8 cellular contexts compared by ENCODE assay signal in genomic region chr1:54406339-54407181, GRCh38. TPM values are rescaled to one million over a fixed set of nuclear protein-coding genes. Genes with fewer than 3 reads are reported as not detected.
DNase-seq lines count a peak whose midpoint lies in the region; ATAC-seq and TF ChIP-seq lines count a peak whose summit lies in the region.

TSS of gene SSBP3 (minus strand) at chr1:54406394.

- ATAC-seq in HG02798 (IDR thresholded peaks at IDR 0.05; ENCODE audit: poor library complexity, unreplicated experiment) (peak; percentile 89), T-helper 17 cell (peak; percentile 94), left ventricle myocardium superior (peak; percentile 90)

- intact Hi-C loops in left ventricle myocardium superior (cut with micrococcal nuclease) = loop anchor here (5.0 to 10.0 kb wide), 2 partner anchors 81 to 282 kb away; no protein-coding TSS in a partner anchor
- intact Hi-C loops in uterus (cut with DNase I; ENCODE audit: low total_unique reads) = loop anchor here (2.0 to 5.0 kb wide), 2 partner anchors 82 to 134 kb away; no protein-coding TSS in a partner anchor

- H3K27me3 Mint-ChIP-seq in T-helper 17 cell = no peaks in the 10 kb centered on the region

- H3K27ac Mint-ChIP-seq in T-helper 17 cell = peak within 1 kb of the TSS; percentile 92

- peak within 1 kb of the TSS; percentile 57 to 97 for H3K4me3 ChIP-seq in uterus

- no peaks in the 10 kb centered on the region for H3K36me3 ChIP-seq in uterus

- H3K27me3 ChIP-seq in uterus = no peaks in the 10 kb centered on the region

- H3K27ac ChIP-seq in uterus = peak within 1 kb of the TSS; percentile 96 to 98

- H3K4me1 Mint-ChIP-seq in T-helper 17 cell = peaks cover 52% of the 10 kb centered on the region

- TF ChIP-seq CTCF in GM12873 (IDR thresholded peaks at IDR 0.05; ENCODE audit: insufficient read depth, low read depth, low read length, missing control alignments) = peak; percentile 15
- TF ChIP-seq CTCF in uterus (IDR thresholded peaks at IDR 0.05) = peak in 3 of 4 experiments; percentile 7 to 56 (median 46)

- H3K4me1 ChIP-seq in uterus = peaks cover 9 to 12% of the 10 kb centered on the region in 2 donors

- H3K36me3 Mint-ChIP-seq in T-helper 17 cell (ENCODE audit: low read depth) = peaks cover under 1% of the 10 kb centered on the region

- H3K4me3 Mint-ChIP-seq in T-helper 17 cell = peak within 1 kb of the TSS; percentile 93

- peak; percentile 98 for TF ChIP-seq POLR2A in uterus (IDR thresholded peaks at IDR 0.05)

- H3K9me3 ChIP-seq in T-helper 17 cell (ENCODE audit: control insufficient read depth, low read length, poor library complexity, severe bottlenecking) = no peaks in the 10 kb centered on the region
- H3K9me3 ChIP-seq in uterus = no peaks in the 10 kb centered on the region

- peak; percentile 93 for DNase-seq in NCI-H146 (lab: John Stamatoyannopoulos, UW)
- peak; percentile 86 to 94 (median 91) for DNase-seq in T-helper 17 cell
- DNase-seq in amygdala (lab: John Stamatoyannopoulos, UW) = peak in 55 of 56 donors; percentile 37 to 94 (median 82)
- peak; percentile 96 for DNase-seq in left ventricle myocardium superior
- peak; percentile 93 for DNase-seq in putamen (ENCODE audit: low spot score)
- peak; percentile 89 to 94 for DNase-seq in uterus

RNA-seq across cellular contexts. Expression of gene SSBP3, which starts in this region (rescaled TPM):
- total RNA-seq in T-helper 17 cell = 10 to 100 TPM; 64.9 to 67.4 TPM
- total RNA-seq in left ventricle myocardium superior = 57.0 TPM
- 100 to 1,000 TPM in 1 of 4 donors, 10 to 100 TPM in 3; 19.7 to 125 (median 31.4) TPM for total RNA-seq in uterus

Comparison
In these comparisons a context has a peak if more than half of its experiments do, and no peak if none do; other contexts are left out.
1. Peak in every context shown above with its lines: DNase-seq, ATAC-seq, H3K4me3 ChIP-seq and H3K27ac ChIP-seq.